Comparison of ENCODE assay signal across 12 cellular contexts in genomic region chr2:45669109-45669508, GRCh38. TPM values are rescaled to one million over a fixed set of nuclear protein-coding genes. Genes with fewer than 3 reads are reported as not detected.
A peak's percentile ranks its signal among the peaks of the same experiment; 100 is the strongest.
DNase-seq lines count a peak whose midpoint lies in the region; ATAC-seq and TF ChIP-seq lines count a peak whose summit lies in the region.
"Had no signal": no experiment of that assay in that cellular context is flagged by ENCODE, and none has a peak within 500 bp of the region (broad histone marks: within the 10 kb centered on the region; RNA-seq: fewer than 3 reads in every experiment).

No MANE protein-coding gene starts in this region.

- TF ChIP-seq POLR2A in adrenal gland (IDR thresholded peaks at IDR 0.05) = no peak

- no peak overlapping the region for H3K4me3 ChIP-seq in adrenal gland
- no peak overlapping the region for H3K4me3 ChIP-seq in WERI-Rb-1 (ENCODE audit: low read depth, low read length)
- H3K4me3 ChIP-seq: ovary, stomach had no signal

- no peaks in the 10 kb centered on the region for H3K36me3 Mint-ChIP-seq in HFFc6 (ENCODE audit: low read depth)
- H3K36me3 Mint-ChIP-seq in naive thymus-derived CD8-positive, alpha-beta T cell = peaks cover 0 to 3% (median 2%) of the 10 kb centered on the region in 3 donors
- no peaks in the 10 kb centered on the region for H3K36me3 Mint-ChIP-seq in osteocyte (ENCODE audit: unreplicated experiment)

- 33 to 52% (median 44%) methylated on average over 7 of the region's 7 CpGs for WGBS in adrenal gland, 4 donors

- H3K27ac ChIP-seq in adrenal gland = peak overlapping the region in 3 of 5 donors; percentile 53 to 82 (median 81)
- no peak overlapping the region for H3K27ac ChIP-seq in WERI-Rb-1
- H3K27ac ChIP-seq: stomach had no signal

- H3K4me1 Mint-ChIP-seq in HFFc6 (ENCODE audit: low read depth) (peaks cover 24% of the 10 kb centered on the region), osteocyte (ENCODE audit: unreplicated experiment) (no peaks in the 10 kb centered on the region)
- H3K4me1 Mint-ChIP-seq in naive thymus-derived CD8-positive, alpha-beta T cell = peaks cover 4 to 34% (median 6%) of the 10 kb centered on the region in 4 donors

- POLR2A ChIA-PET in naive thymus-derived CD8-positive, alpha-beta T cell (lab: Charles Lee) = no interaction called here

- intact Hi-C loops in adrenal gland (cut with DNase I) = loop anchor here in 1 of 2 donors (5.0 kb wide), 1 partner anchor 38 kb away; no protein-coding TSS in a partner anchor
- intact Hi-C loops in left cardiac atrium (cut with DNase I) = no loop called here

- H3K4me3 Mint-ChIP-seq in HFFc6 = peak overlapping the region; percentile 31; the same call in 1 of the 2 replicates
- H3K4me3 Mint-ChIP-seq in naive thymus-derived CD8-positive, alpha-beta T cell = no peak overlapping the region
- no peak overlapping the region for H3K4me3 Mint-ChIP-seq in osteocyte (ENCODE audit: unreplicated experiment)

- TF ChIP-seq CTCF in HFFc6 (IDR thresholded peaks at IDR 0.05) (no peak), adrenal gland (IDR thresholded peaks at IDR 0.05) (no peak), WERI-Rb-1 (IDR thresholded peaks at IDR 0.05; ENCODE audit: low read depth, low read length) (no peak), osteocyte (IDR thresholded peaks at IDR 0.05) (no peak)

- H3K4me1 ChIP-seq in adrenal gland (replicated peaks in 1 of 2) = peaks cover 9 to 14% of the 10 kb centered on the region in 2 donors

- no peaks in the 10 kb centered on the region for H3K36me3 ChIP-seq in adrenal gland (replicated peaks in 1 of 2)
- no peaks in the 10 kb centered on the region for H3K36me3 ChIP-seq in WERI-Rb-1
- H3K36me3 ChIP-seq: ovary, stomach had no signal

- H3K27me3 ChIP-seq in adrenal gland = no peaks in the 10 kb centered on the region
- no peaks in the 10 kb centered on the region for H3K27me3 ChIP-seq in WERI-Rb-1 (ENCODE audit: insufficient read depth, low read depth, severe bottlenecking)
- H3K27me3 ChIP-seq: ovary, stomach had no signal

- H3K9me3 Mint-ChIP-seq in HFFc6 (no peaks in the 10 kb centered on the region), osteocyte (ENCODE audit: unreplicated experiment) (no peaks in the 10 kb centered on the region)
- no peaks in the 10 kb centered on the region for H3K9me3 Mint-ChIP-seq in naive thymus-derived CD8-positive, alpha-beta T cell

- H3K27ac Mint-ChIP-seq in HFFc6 (peak overlapping the region; percentile 77), osteocyte (ENCODE audit: unreplicated experiment) (no peak overlapping the region)
- H3K27ac Mint-ChIP-seq in naive thymus-derived CD8-positive, alpha-beta T cell = peak overlapping the region in 1 of 10 donors; percentile 32

- DNase-seq in HFFc6 (no peak), adrenal gland (peak in 4 of 7 donors; percentile 30 to 47 (median 41)), left cardiac atrium (no peak), pulmonary artery endothelial cell (ENCODE audit: low read depth, low spot score) (peak; percentile 84), WERI-Rb-1 (no peak), osteocyte (ENCODE audit: extremely low spot score, unreplicated experiment) (no peak)
- no peak for DNase-seq in naive thymus-derived CD8-positive, alpha-beta T cell
- DNase-seq: kidney glomerular epithelial cell, ovary, stomach, T-helper 2 cell had no signal

- no peaks in the 10 kb centered on the region for H3K9me3 ChIP-seq in adrenal gland (replicated peaks in 1 of 3)
- no peaks in the 10 kb centered on the region for H3K9me3 ChIP-seq in WERI-Rb-1 (ENCODE audit: severe bottlenecking)
- H3K9me3 ChIP-seq: ovary, stomach had no signal

- ATAC-seq in left cardiac atrium = peak; percentile 84 to 97
- no peak for ATAC-seq in naive thymus-derived CD8-positive, alpha-beta T cell
- no peak for ATAC-seq in esophagus mucosa

- H3K27me3 Mint-ChIP-seq in HFFc6 (ENCODE audit: insufficient read depth) (no peaks in the 10 kb centered on the region), osteocyte (ENCODE audit: unreplicated experiment) (no peaks in the 10 kb centered on the region)
- no peaks in the 10 kb centered on the region for H3K27me3 Mint-ChIP-seq in naive thymus-derived CD8-positive, alpha-beta T cell

RNA-seq across cellular contexts. Expression of gene PRKCE, which starts 17.6 kb away (rescaled TPM):
- 10 to 100 TPM; 10.8 to 13.7 (median 12.0) TPM for total RNA-seq in HFFc6 (2021; fragmentation: NEBNext Ultra II Directional; extraction: Animal tissue kit (Norgen Biotek cat#: 25700))
- total RNA-seq in adrenal gland (10 to 100 TPM in 5 of 8 donors, 1 to 10 TPM in 3; 4.4 to 19.2 (median 12.0) TPM), left cardiac atrium (10 to 100 TPM; 17.9 to 24.8 TPM), pulmonary artery endothelial cell (23.1 and 26.4 TPM in 2 replicates), esophagus mucosa (13.1 TPM), osteocyte (10.4 and 13.8 TPM in 2 replicates)
- polyA plus RNA-seq in adrenal gland = 1 to 10 TPM; 1.9 to 6.7 (median 4.9) TPM
- total RNA-seq in naive thymus-derived CD8-positive, alpha-beta T cell = 10 to 100 TPM; 19.1 to 20.2 TPM
- 1 to 10 TPM; 1.6 to 2.7 (median 2.4) TPM for polyA plus RNA-seq in naive thymus-derived CD8-positive, alpha-beta T cell

RNA-seq across cellular contexts. Expression of gene SRBD1, which starts 58.0 kb away (rescaled TPM):
- 10 to 100 TPM in 5 of 6 experiments, 1 to 10 TPM in 1; 9.5 to 13.6 (median 12.4) TPM for total RNA-seq in HFFc6 (2021; fragmentation: NEBNext Ultra II Directional; extraction: Animal tissue kit (Norgen Biotek cat#: 25700))
- total RNA-seq in adrenal gland (10 to 100 TPM in 7 of 8 donors, 1 to 10 TPM in 1; 6.8 to 21.6 (median 13.8) TPM), left cardiac atrium (10 to 100 TPM in 1 of 2 donors, 1 to 10 TPM in 1; 8.8 to 13.2 TPM), pulmonary artery endothelial cell (16.3 TPM in 2 replicates), esophagus mucosa (9.2 TPM), osteocyte (13.8 and 15.2 TPM in 2 replicates)
- 10 to 100 TPM in 1 of 3 donors, 1 to 10 TPM in 2; 2.7 to 18.3 (median 3.0) TPM for polyA plus RNA-seq in adrenal gland
- total RNA-seq in naive thymus-derived CD8-positive, alpha-beta T cell = 10 to 100 TPM; 24.5 to 26.3 TPM
- polyA plus RNA-seq in naive thymus-derived CD8-positive, alpha-beta T cell = 10 to 100 TPM; 13.2 to 14.5 (median 14.4) TPM

Comparison
In these comparisons a context has a peak if more than half of its experiments do, and no peak if none do; other contexts are left out.
1. DNase-seq: peak in adrenal gland (4 of 7) and pulmonary artery endothelial cell (single experiment); none in HFFc6 (single experiment), left cardiac atrium (single experiment), naive thymus-derived CD8-positive, alpha-beta T cell (0 of 10), WERI-Rb-1 (single experiment) and osteocyte (single experiment).
2. ATAC-seq: peak in left cardiac atrium (2 of 2); none in naive thymus-derived CD8-positive, alpha-beta T cell (0 of 2) and esophagus mucosa (single experiment).